Comparison of ENCODE assay signal across 22 cellular contexts in genomic region chr15:99151156-99151555, GRCh38.
"Had no signal": no experiment of that assay in that cellular context is flagged by ENCODE, and none has a peak within 500 bp of the region (broad histone marks: within the 10 kb centered on the region; RNA-seq: fewer than 3 reads in every experiment).

No MANE protein-coding gene starts in this region.

- H3K4me3 Mint-ChIP-seq: activated CD4-positive, alpha-beta T cell treated with anti-CD3 and anti-CD28 coated beads, Interleukin-2, amount 10 ng/mL, durations not matched to agents 24 days and 14 days; activated naive CD4-positive, alpha-beta T cell treated with anti-CD3 and anti-CD28 coated beads for 36 hours; activated naive CD8-positive, alpha-beta T cell treated with anti-CD3 and anti-CD28 coated beads for 36 hours; activated T-cell treated with anti-CD3 and anti-CD28 coated beads, Interleukin-2, amount 50 U/mL, for 4 hours; T-helper 17 cell; WTC11 had no signal

- H3K27ac Mint-ChIP-seq: activated CD4-positive, alpha-beta T cell treated with anti-CD3 and anti-CD28 coated beads, Interleukin-2, amount 10 ng/mL, durations not matched to agents 24 days and 14 days; activated naive CD4-positive, alpha-beta T cell treated with anti-CD3 and anti-CD28 coated beads for 36 hours; activated naive CD8-positive, alpha-beta T cell treated with anti-CD3 and anti-CD28 coated beads for 36 hours; T-helper 17 cell; WTC11 had no signal

- H3K4me1 Mint-ChIP-seq: activated naive CD8-positive, alpha-beta T cell treated with anti-CD3 and anti-CD28 coated beads for 36 hours; T-helper 17 cell had no signal

- ATAC-seq: activated T-cell treated with anti-CD3 and anti-CD28 coated beads, Interleukin-2, amount 50 U/mL, for 4 hours; PC-3; T-helper 17 cell; WTC11 had no signal

- DNase-seq: activated CD4-positive, alpha-beta T cell treated with anti-CD3 and anti-CD28 coated beads, Interleukin-2, amount 10 ng/mL, durations not matched to agents 24 days and 14 days; activated CD4-positive, alpha-beta T cell treated with anti-CD3 and anti-CD28 coated beads, Interleukin-2, amount 50 U/mL, for 48 hours; activated CD4-positive, CD25-positive, alpha-beta regulatory T cell treated with anti-CD3 and anti-CD28 coated beads, Interleukin-2, amount 50 U/mL, for 72 hours; activated CD8-positive, alpha-beta memory T cell treated with anti-CD3 and anti-CD28 coated beads for 24 hours; activated effector memory CD4-positive, alpha-beta T cell treated with anti-CD3 and anti-CD28 coated beads, Interleukin-2, amount 50 U/mL, for 16 hours; activated naive CD4-positive, alpha-beta T cell treated with anti-CD3 and anti-CD28 coated beads for 36 hours; activated naive CD8-positive, alpha-beta T cell treated with anti-CD3 and anti-CD28 coated beads for 36 hours; activated T-cell treated with anti-CD3 and anti-CD28 coated beads, Interleukin-2, amount 50 U/mL, for 4 hours; brain microvascular endothelial cell; Karpas-422; MM.1S; NCI-H1105; NCI-H1436 treated with DMSO at 0.1 percent for 48 hours; NCI-H187; NCI-H2081; NCI-H446; NCI-H524; PC-3; SIG-M5; T-helper 17 cell; T-helper 9 cell had no signal

- H3K27me3 Mint-ChIP-seq: activated CD4-positive, alpha-beta T cell treated with anti-CD3 and anti-CD28 coated beads, Interleukin-2, amount 10 ng/mL, durations not matched to agents 24 days and 14 days; activated naive CD8-positive, alpha-beta T cell treated with anti-CD3 and anti-CD28 coated beads for 36 hours had no signal

- H3K9me3 Mint-ChIP-seq: activated CD4-positive, alpha-beta T cell treated with anti-CD3 and anti-CD28 coated beads, Interleukin-2, amount 10 ng/mL, durations not matched to agents 24 days and 14 days; activated naive CD4-positive, alpha-beta T cell treated with anti-CD3 and anti-CD28 coated beads for 36 hours; activated naive CD8-positive, alpha-beta T cell treated with anti-CD3 and anti-CD28 coated beads for 36 hours; activated T-cell treated with anti-CD3 and anti-CD28 coated beads, Interleukin-2, amount 50 U/mL, for 4 hours had no signal

- H3K36me3 Mint-ChIP-seq: activated naive CD8-positive, alpha-beta T cell treated with anti-CD3 and anti-CD28 coated beads for 36 hours had no signal
